In the genomic region with DNA sequence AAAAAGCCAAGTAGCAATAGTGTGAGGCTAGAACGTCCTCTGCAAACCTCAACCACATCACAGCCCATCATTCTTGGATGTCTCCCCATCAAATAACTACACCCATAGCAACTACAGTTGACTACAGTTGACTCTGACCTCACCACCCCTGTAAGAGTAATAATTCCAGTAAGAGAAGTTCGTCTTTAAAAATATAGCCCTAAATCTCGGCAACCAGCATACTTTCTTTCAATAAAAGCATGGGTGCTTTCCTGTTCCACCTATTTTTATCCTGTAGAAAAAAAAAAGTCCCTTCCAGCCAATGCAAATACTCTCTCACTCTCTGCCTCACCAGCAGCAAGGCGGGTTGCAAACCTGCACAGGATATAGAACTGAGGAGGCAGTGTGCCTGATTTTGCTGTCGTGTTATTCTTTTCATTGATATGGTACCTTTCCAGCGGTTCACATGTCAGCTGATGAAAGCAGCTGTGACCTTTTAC, we compare ENCODE assay signal across 10 cellular contexts.
DNase-seq lines count a peak whose midpoint lies in the region; ATAC-seq, FAIRE-seq and TF ChIP-seq lines count a peak whose summit lies in the region.
"Had no signal": no experiment of that assay in that cellular context is flagged by ENCODE, and none has a peak within 500 bp of the region (broad histone marks: within the 10 kb centered on the region; RNA-seq: fewer than 3 reads in every experiment).

No MANE protein-coding gene starts in this region.

- H3K4me3 Mint-ChIP-seq in mesothelial cell of epicardium, result no peak overlapping the region
- H3K4me3 Mint-ChIP-seq in naive thymus-derived CD8-positive, alpha-beta T cell, result no peak overlapping the region

- ATAC-seq in GM18873 (IDR thresholded peaks at IDR 0.05; ENCODE audit: low FRiP score, unreplicated experiment), result peak; percentile 38
- peak; percentile 37 for ATAC-seq in GM21737 (IDR thresholded peaks at IDR 0.05; ENCODE audit: unreplicated experiment)
- ATAC-seq in HG03439 (IDR thresholded peaks at IDR 0.05; ENCODE audit: unreplicated experiment), result peak; percentile 30
- ATAC-seq in pancreas, result peak; percentile 74 to 86 (median 82)
- ATAC-seq in psoas muscle, result no peak
- ATAC-seq in naive thymus-derived CD8-positive, alpha-beta T cell, result no peak

- DNase-seq in pancreas (peak in 3 of 6 donors; percentile 36 to 62 (median 57)), mesothelial cell of epicardium (ENCODE audit: low spot score in 2 of 2, unreplicated experiment in 2 of 2) (no peak), psoas muscle (no peak), HTR-8/SVneo (ENCODE audit: insufficient read length, low spot score) (no peak)
- no peak for DNase-seq in naive thymus-derived CD8-positive, alpha-beta T cell
- DNase-seq: head of caudate nucleus had no signal

- H3K9me3 ChIP-seq in pancreas (no peaks in the 10 kb centered on the region), psoas muscle (no peaks in the 10 kb centered on the region)

- no peak for FAIRE-seq in pancreas (lab: Jason Lieb, UNC)
- FAIRE-seq in HTR-8/SVneo (lab: Jason Lieb, UNC), result no peak

- TF ChIP-seq CTCF in pancreas (IDR thresholded peaks at IDR 0.05) (no peak), mesothelial cell of epicardium (IDR thresholded peaks at IDR 0.05; ENCODE audit: unreplicated experiment) (no peak), psoas muscle (IDR thresholded peaks at IDR 0.05) (no peak)

- intact Hi-C loops in pancreas (cut with DNase I) (no loop called here), psoas muscle (cut with DNase I) (no loop called here)

- peaks cover 45% of the 10 kb centered on the region for H3K27me3 Mint-ChIP-seq in mesothelial cell of epicardium (ENCODE audit: low read depth)
- peaks cover 27 to 57% (median 40%) of the 10 kb centered on the region in 5 donors for H3K27me3 Mint-ChIP-seq in naive thymus-derived CD8-positive, alpha-beta T cell

- H3K36me3 Mint-ChIP-seq in mesothelial cell of epicardium, result no peaks in the 10 kb centered on the region
- no peaks in the 10 kb centered on the region for H3K36me3 Mint-ChIP-seq in naive thymus-derived CD8-positive, alpha-beta T cell

- POLR2A ChIA-PET in naive thymus-derived CD8-positive, alpha-beta T cell (lab: Charles Lee), result no interaction called here

- no peak overlapping the region for H3K27ac Mint-ChIP-seq in mesothelial cell of epicardium
- no peak overlapping the region for H3K27ac Mint-ChIP-seq in naive thymus-derived CD8-positive, alpha-beta T cell
- H3K27ac Mint-ChIP-seq: activated T-helper 2 cell treated with anti-CD3 and anti-CD28 coated beads, Interferon-gamma antibody, Interleukin-2, Interleukin-4, amounts not matched to agents 10 μg/mL and 5 μg/mL and 100 μg/mL, durations not matched to agents 14 hours and 24 hours and 36 hours had no signal

- H3K4me1 ChIP-seq in pancreas, result peaks cover 27 to 42% (median 29%) of the 10 kb centered on the region in 3 donors
- H3K4me1 ChIP-seq in psoas muscle, result no peaks in the 10 kb centered on the region

- WGBS in pancreas, 2 donors, result 12 to 18% methylated on average over 6 of the region's 6 CpGs
- 40 to 47% (median 46%) methylated on average over 6 of the region's 6 CpGs for WGBS in psoas muscle, 3 donors

- H3K4me3 ChIP-seq in pancreas (peak overlapping the region in 1 of 4 donors; percentile 22), psoas muscle (no peak overlapping the region)

- H3K27ac ChIP-seq in pancreas (peak overlapping the region; percentile 23 to 77 (median 54)), psoas muscle (no peak overlapping the region)

- peaks cover 3% of the 10 kb centered on the region for H3K9me3 Mint-ChIP-seq in mesothelial cell of epicardium
- no peaks in the 10 kb centered on the region for H3K9me3 Mint-ChIP-seq in naive thymus-derived CD8-positive, alpha-beta T cell

- H3K4me1 Mint-ChIP-seq in mesothelial cell of epicardium, result peaks cover 9% of the 10 kb centered on the region
- H3K4me1 Mint-ChIP-seq in naive thymus-derived CD8-positive, alpha-beta T cell, result peaks cover 0 to 7% (median 5%) of the 10 kb centered on the region in 4 donors

- H3K36me3 ChIP-seq in pancreas (no peaks in the 10 kb centered on the region), psoas muscle (ENCODE audit: insufficient read depth in 1 of 2, low read depth in 1 of 2) (no peaks in the 10 kb centered on the region)

- H3K27me3 ChIP-seq in pancreas (no peaks in the 10 kb centered on the region), psoas muscle (ENCODE audit: insufficient read depth in 3 of 3, low read length in 2 of 3) (no peaks in the 10 kb centered on the region)

Comparison
In these comparisons a context has a peak if more than half of its experiments do, and no peak if none do; other contexts are left out.
1. ATAC-seq: peak in GM18873 (single experiment), GM21737 (single experiment), HG03439 (single experiment) and pancreas (4 of 4); none in psoas muscle (0 of 4) and naive thymus-derived CD8-positive, alpha-beta T cell (0 of 2).